In the genomic region with DNA sequence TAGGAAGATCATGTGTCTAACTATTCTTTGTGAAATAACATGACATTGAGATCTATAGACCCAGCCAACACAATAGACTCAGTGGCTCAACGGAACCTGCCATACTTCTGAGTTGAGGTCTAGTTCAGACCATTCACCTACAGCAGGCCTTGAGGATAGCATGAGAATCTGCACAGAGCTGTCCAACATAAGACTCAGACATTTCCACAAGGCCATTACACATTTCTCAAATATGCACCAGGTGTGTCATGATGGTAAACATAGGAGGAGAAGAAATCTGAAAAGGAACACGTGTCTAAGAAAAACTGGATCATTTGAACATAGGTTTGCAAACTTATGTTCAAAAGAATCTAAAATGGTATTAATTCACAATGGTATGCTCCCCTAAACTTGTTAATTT, we compare ENCODE assay signal across 26 cellular contexts.
A peak's percentile ranks its signal among the peaks of the same experiment; 100 is the strongest.
DNase-seq lines count a peak whose midpoint lies in the region; ATAC-seq and TF ChIP-seq lines count a peak whose summit lies in the region.
"Had no signal": no experiment of that assay in that cellular context is flagged by ENCODE, and none has a peak within 500 bp of the region (broad histone marks: within the 10 kb centered on the region; RNA-seq: fewer than 3 reads in every experiment).

No MANE protein-coding gene starts in this region.

- intact Hi-C loops in MCF 10A (cut with micrococcal nuclease) (no loop called here), breast epithelium (cut with DNase I; ENCODE audit: low total_unique reads) (no loop called here)
- intact Hi-C loops in CD4-positive, alpha-beta T cell (cut with DNase I, micrococcal nuclease), result no loop called here

- H3K4me1 ChIP-seq in breast epithelium, result no peaks in the 10 kb centered on the region
- H3K4me1 ChIP-seq in RWPE2 (ENCODE audit: insufficient read depth, poor library complexity, severe bottlenecking), result peaks cover 21% of the 10 kb centered on the region
- H3K4me1 ChIP-seq in foreskin keratinocyte, result peaks cover 9% of the 10 kb centered on the region
- H3K4me1 ChIP-seq in osteoblast (ENCODE audit: insufficient read depth, low read length), result no peaks in the 10 kb centered on the region
- H3K4me1 ChIP-seq: BE2C had no signal

- ATAC-seq in RWPE2 (ENCODE audit: low read depth), result peak; percentile 99
- ATAC-seq in foreskin keratinocyte, result peak; percentile 100
- ATAC-seq in CD4-positive, alpha-beta T cell (ENCODE audit: poor library complexity), result no peak

- H3K27ac ChIP-seq in breast epithelium (no peak overlapping the region), RWPE2 (ENCODE audit: poor library complexity, severe bottlenecking) (peak overlapping the region; percentile 5), foreskin keratinocyte (no peak overlapping the region), osteoblast (ENCODE audit: low read depth, low read length) (no peak overlapping the region)
- H3K27ac ChIP-seq in CD4-positive, alpha-beta T cell (ENCODE audit: low read depth, low read length), result no peak overlapping the region

- H3K9me3 ChIP-seq in breast epithelium (no peaks in the 10 kb centered on the region), RWPE2 (ENCODE audit: severe bottlenecking) (no peaks in the 10 kb centered on the region), osteoblast (ENCODE audit: low read depth, low read length) (no peaks in the 10 kb centered on the region)
- H3K9me3 ChIP-seq in CD4-positive, alpha-beta T cell (ENCODE audit: control insufficient read depth, low read length), result no peaks in the 10 kb centered on the region
- H3K9me3 ChIP-seq: BE2C had no signal

- H3K9me3 Mint-ChIP-seq in MCF 10A (ENCODE audit: unreplicated experiment), result no peaks in the 10 kb centered on the region
- H3K9me3 Mint-ChIP-seq in CD4-positive, alpha-beta T cell, result no peaks in the 10 kb centered on the region

- no peaks in the 10 kb centered on the region for H3K27me3 Mint-ChIP-seq in MCF 10A (ENCODE audit: insufficient read depth, unreplicated experiment)
- no peaks in the 10 kb centered on the region for H3K27me3 Mint-ChIP-seq in CD4-positive, alpha-beta T cell

- H3K27ac Mint-ChIP-seq in MCF 10A (ENCODE audit: low read depth, unreplicated experiment), result no peak overlapping the region
- H3K27ac Mint-ChIP-seq in CD4-positive, alpha-beta T cell, result no peak overlapping the region
- H3K27ac Mint-ChIP-seq: CD14-positive monocyte had no signal

- H3K36me3 ChIP-seq in breast epithelium (no peaks in the 10 kb centered on the region), RWPE2 (ENCODE audit: low read depth) (no peaks in the 10 kb centered on the region), osteoblast (ENCODE audit: insufficient read depth, low read length) (no peaks in the 10 kb centered on the region)
- H3K36me3 ChIP-seq: BE2C had no signal

- DNase-seq in MCF 10A (ENCODE audit: unreplicated experiment) (peak; percentile 14), breast epithelium (ENCODE audit: low spot score in 2 of 2) (no peak), RWPE2 (ENCODE audit: low spot score) (no peak), foreskin keratinocyte (peak; percentile 72 to 87), osteoblast (ENCODE audit: insufficient read length, low spot score, missing footprints) (no peak), medulla oblongata (ENCODE audit: extremely low spot score) (no peak)
- DNase-seq in CD4-positive, alpha-beta T cell, result no peak
- DNase-seq in activated naive CD4-positive, alpha-beta T cell treated with anti-CD3 and anti-CD28 coated beads, Interleukin-2, amount 50 U/mL, for 16 hours, result no peak
- DNase-seq: 8988T; ACHN; BE2C; Calu3; DMS79 treated with DMSO at 0.1 percent for 48 hours; GF-D8; H7; NCI-H1105; NCI-H1436 treated with DMSO at 0.1 percent for 48 hours; NCI-H187 treated with DMSO at 0.1 percent for 48 hours; NCI-H2171 treated with DMSO at 0.1 percent for 48 hours; NCI-H524 treated with DMSO at 0.1 percent for 48 hours; NCI-H774; NK-92 treated with Interleukin-12 subunit alpha and Interleukin-12 subunit beta, amount 100 ng/mL, for 24 hours; RPMI8226; SHP77 treated with DMSO at 0.1 percent for 48 hours; SW 1271 had no signal

- POLR2A ChIA-PET in MCF 10A (lab: Yijun Ruan, JAX), result interaction anchor here (1.0 kb wide), 1 partner anchor 120 kb away, joined by 3 read pairs; no protein-coding TSS in a partner anchor
- POLR2A ChIA-PET in CD4-positive, alpha-beta T cell (lab: Charles Lee), result no interaction called here

- H3K4me3 Mint-ChIP-seq in MCF 10A (ENCODE audit: unreplicated experiment), result no peak overlapping the region
- H3K4me3 Mint-ChIP-seq in CD4-positive, alpha-beta T cell, result no peak overlapping the region
- H3K4me3 Mint-ChIP-seq: CD14-positive monocyte had no signal

- CTCF ChIA-PET in MCF 10A (lab: Yijun Ruan, JAX), result interaction anchor here (1.2 kb wide), 1 partner anchor 422 kb away, joined by 3 read pairs; no protein-coding TSS in a partner anchor
- CTCF ChIA-PET in CD4-positive, alpha-beta T cell (lab: Charles Lee), result no interaction called here

- no peak overlapping the region for H3K4me2 ChIP-seq in osteoblast (ENCODE audit: insufficient read depth, low read length)

- no peaks in the 10 kb centered on the region for H3K79me2 ChIP-seq in osteoblast (ENCODE audit: insufficient read depth, low read length)

- no peaks in the 10 kb centered on the region for H3K27me3 ChIP-seq in breast epithelium
- H3K27me3 ChIP-seq in RWPE2 (ENCODE audit: insufficient read depth, poor library complexity, severe bottlenecking), result no peaks in the 10 kb centered on the region
- H3K27me3 ChIP-seq in foreskin keratinocyte, result no peaks in the 10 kb centered on the region
- no peaks in the 10 kb centered on the region for H3K27me3 ChIP-seq in osteoblast (ENCODE audit: insufficient read depth, low read length)
- H3K27me3 ChIP-seq in CD4-positive, alpha-beta T cell (ENCODE audit: control insufficient read depth, insufficient read depth, low read length), result no peaks in the 10 kb centered on the region
- H3K27me3 ChIP-seq: BE2C had no signal

- peaks cover 16% of the 10 kb centered on the region for H3K4me1 Mint-ChIP-seq in MCF 10A (ENCODE audit: insufficient read depth, unreplicated experiment)
- no peaks in the 10 kb centered on the region for H3K4me1 Mint-ChIP-seq in CD4-positive, alpha-beta T cell (ENCODE audit: low read depth)
- H3K4me1 Mint-ChIP-seq: CD14-positive monocyte had no signal

- no peaks in the 10 kb centered on the region for H4K20me1 ChIP-seq in osteoblast (ENCODE audit: insufficient read depth, low read length)

- H3K36me3 Mint-ChIP-seq in MCF 10A (ENCODE audit: insufficient read depth, unreplicated experiment), result no peaks in the 10 kb centered on the region
- no peaks in the 10 kb centered on the region for H3K36me3 Mint-ChIP-seq in CD4-positive, alpha-beta T cell (ENCODE audit: low read depth)
- H3K36me3 Mint-ChIP-seq: CD14-positive monocyte had no signal

- TF ChIP-seq POLR2A in breast epithelium (IDR thresholded peaks at IDR 0.05), result no peak

- no TSS peak for BruUV-seq in MCF 10A (replicated peaks; lab: Mats Ljungman, UMichigan)

- TF ChIP-seq CTCF in MCF 10A (IDR thresholded peaks at IDR 0.05; ENCODE audit: unreplicated experiment) (no peak), breast epithelium (IDR thresholded peaks at IDR 0.05) (no peak), RWPE2 (IDR thresholded peaks at IDR 0.05; ENCODE audit: poor library complexity, severe bottlenecking) (no peak), foreskin keratinocyte (conservative IDR thresholded peaks at IDR 0.05) (no peak), osteoblast (IDR thresholded peaks at IDR 0.05; ENCODE audit: extremely low read depth, low read depth, low read length) (no peak)
- TF ChIP-seq CTCF in CD4-positive, alpha-beta T cell (IDR thresholded peaks at IDR 0.05), result no peak

- H3K4me3 ChIP-seq in breast epithelium, result no peak overlapping the region
- H3K4me3 ChIP-seq in RWPE2 (ENCODE audit: severe bottlenecking), result no peak overlapping the region
- no peak overlapping the region for H3K4me3 ChIP-seq in osteoblast (ENCODE audit: insufficient read depth, low read length)

- no peak overlapping the region for H2AFZ ChIP-seq in osteoblast (ENCODE audit: low read length)

Comparison
In these comparisons a context has a peak if more than half of its experiments do, and no peak if none do; other contexts are left out.
1. DNase-seq: peak in MCF 10A (single experiment) and foreskin keratinocyte (2 of 2); none in breast epithelium (0 of 2), RWPE2 (single experiment), osteoblast (single experiment), CD4-positive, alpha-beta T cell (0 of 10), activated naive CD4-positive, alpha-beta T cell treated with anti-CD3 and anti-CD28 coated beads, Interleukin-2, amount 50 U/mL, for 16 hours (single experiment) and medulla oblongata (single experiment).